ENCODE assay signal across 8 cellular contexts in genomic region chr6:13795041-13795748, GRCh38. TPM values are rescaled to one million over a fixed set of nuclear protein-coding genes. Genes with fewer than 3 reads are reported as not detected.
DNase-seq lines count a peak whose midpoint lies in the region; ATAC-seq, FAIRE-seq and TF ChIP-seq lines count a peak whose summit lies in the region.

No MANE protein-coding gene starts in this region.

- H3K4me3 Mint-ChIP-seq in neural progenitor cell, result no peak overlapping the region

- peaks cover 3% of the 10 kb centered on the region for H3F3A ChIP-seq in neural progenitor cell (ENCODE audit: low read depth)

- H3K9me3 Mint-ChIP-seq in neural progenitor cell, result no peaks in the 10 kb centered on the region

- DNase-seq in DMS79 (lab: John Stamatoyannopoulos, UW) (peak; percentile 2), Karpas-422 (peak; percentile 91), RCC 7860 (ENCODE audit: low spot score) (peak; percentile 73), fibroblast of pulmonary artery (ENCODE audit: low read depth) (peak; percentile 88), neural progenitor cell (ENCODE audit: low spot score) (peak; percentile 86), stromal cell of bone marrow (ENCODE audit: low read depth) (peak; percentile 86)
- peak; percentile 91 to 93 for DNase-seq in activated T-cell treated with anti-CD3 and anti-CD28 coated beads, Interleukin-2, amount 50 U/mL, for 48 hours

- H3K27ac ChIP-seq in Karpas-422 (ENCODE audit: low read length) (no peak overlapping the region), neural progenitor cell (no peak overlapping the region)

- H2AFZ ChIP-seq in Karpas-422 (ENCODE audit: low read length) (no peak overlapping the region), neural progenitor cell (replicated peaks) (no peak overlapping the region)

- FAIRE-seq in RCC 7860 (lab: Jason Lieb, UNC), result peak; percentile 62

- TF ChIP-seq CTCF in fibroblast of pulmonary artery (IDR thresholded peaks at IDR 0.05; ENCODE audit: low read length, missing control alignments) (peak; percentile 97), neural progenitor cell (IDR thresholded peaks at IDR 0.05) (peak; percentile 94)

- peaks cover 8% of the 10 kb centered on the region for H3K4me1 ChIP-seq in Karpas-422 (ENCODE audit: low read length)
- H3K4me1 ChIP-seq in neural progenitor cell, result no peaks in the 10 kb centered on the region

- H3K27ac Mint-ChIP-seq in neural progenitor cell, result peak overlapping the region; percentile 16

- no peak overlapping the region for H3K4me3 ChIP-seq in Karpas-422 (ENCODE audit: low read length)
- no peak overlapping the region for H3K4me3 ChIP-seq in fibroblast of pulmonary artery (replicated peaks; ENCODE audit: low read depth, low read length)
- H3K4me3 ChIP-seq in neural progenitor cell, result no peak overlapping the region

- H3K9ac ChIP-seq in Karpas-422 (ENCODE audit: low read length) (no peak overlapping the region), neural progenitor cell (no peak overlapping the region)

- H3K27me3 Mint-ChIP-seq in neural progenitor cell (ENCODE audit: insufficient read depth, low read depth), result peaks cover 3% of the 10 kb centered on the region

- peaks cover 13% of the 10 kb centered on the region for H3K36me3 Mint-ChIP-seq in neural progenitor cell

- H3K4me1 Mint-ChIP-seq in neural progenitor cell, result no peaks in the 10 kb centered on the region

- ATAC-seq in GM21723 (IDR thresholded peaks at IDR 0.05; ENCODE audit: unreplicated experiment), result peak; percentile 86

- H3K27me3 ChIP-seq in Karpas-422 (ENCODE audit: low read length) (no peaks in the 10 kb centered on the region), neural progenitor cell (no peaks in the 10 kb centered on the region)

- H3K9me2 ChIP-seq in Karpas-422 (replicated peaks; ENCODE audit: insufficient read depth, low read length), result no peaks in the 10 kb centered on the region

- H3K79me2 ChIP-seq in Karpas-422 (ENCODE audit: low read length) (peaks cover 10% of the 10 kb centered on the region; the same call in 1 of the 2 replicates), neural progenitor cell (ENCODE audit: low read depth) (peaks cover 4% of the 10 kb centered on the region)

- H3K9me3 ChIP-seq in Karpas-422 (ENCODE audit: low read length) (no peaks in the 10 kb centered on the region), neural progenitor cell (ENCODE audit: low read depth) (no peaks in the 10 kb centered on the region)

- H4K20me1 ChIP-seq in Karpas-422 (ENCODE audit: insufficient read depth, low read depth, low read length) (no peaks in the 10 kb centered on the region), neural progenitor cell (ENCODE audit: low read depth) (no peaks in the 10 kb centered on the region)

- H3K4me2 ChIP-seq in Karpas-422 (ENCODE audit: low read depth, low read length, poor library complexity, severe bottlenecking) (no peak overlapping the region), neural progenitor cell (no peak overlapping the region)

- peaks cover 30% of the 10 kb centered on the region; the same call in 1 of the 2 replicates for H3K36me3 ChIP-seq in Karpas-422 (ENCODE audit: insufficient read depth, low read length)
- peaks cover 10% of the 10 kb centered on the region for H3K36me3 ChIP-seq in neural progenitor cell

RNA-seq across cellular contexts. Expression of gene MCUR1, which starts 19.2 kb away (rescaled TPM):
- 17.9 and 30.8 TPM in 2 replicates for total RNA-seq in Karpas-422 (2014; rRNA removed; shearing (Covaris generic); ENCODE audit: low replicate concordance)
- total RNA-seq in neural progenitor cell (ENCODE audit: low replicate concordance), result 15.9 and 16.2 TPM in 2 replicates

Comparison
In these comparisons a context has a peak if more than half of its experiments do, and no peak if none do; other contexts are left out.
1. DNase-seq: peak in every context shown above with its lines; median percentile 92 in activated T-cell treated with anti-CD3 and anti-CD28 coated beads, Interleukin-2, amount 50 U/mL, for 48 hours; 91 in Karpas-422; 88 in fibroblast of pulmonary artery; 86 in neural progenitor cell; 86 in stromal cell of bone marrow; 73 in RCC 7860; 2 in DMS79.